In genomic region chr14:99174920-99175319, GRCh38 we compare ENCODE assay signal across 22 cellular contexts.
DNase-seq lines count a peak whose midpoint lies in the region; TF ChIP-seq lines count a peak whose summit lies in the region.
"Had no signal": no experiment of that assay in that cellular context is flagged by ENCODE, and none has a peak within 500 bp of the region (broad histone marks: within the 10 kb centered on the region; RNA-seq: fewer than 3 reads in every experiment).

No MANE protein-coding gene starts in this region.

- H3K27ac Mint-ChIP-seq in activated CD4-positive, alpha-beta memory T cell treated with anti-CD3 and anti-CD28 coated beads, Interleukin-2, amount 10 ng/mL, durations not matched to agents 7 days and 5 days: no peak overlapping the region
- H3K27ac Mint-ChIP-seq: CD8-positive, alpha-beta T cell; H9; HFFc6 had no signal

- POLR2A ChIA-PET in activated CD4-positive, alpha-beta memory T cell treated with anti-CD3 and anti-CD28 coated beads, Interleukin-2, amount 10 ng/mL, durations not matched to agents 7 days and 5 days (lab: Charles Lee): no interaction called here

- no peak overlapping the region for H3K27ac ChIP-seq in vagina
- H3K27ac ChIP-seq: HL-60, RWPE1 had no signal

- TF ChIP-seq CTCF in vagina (IDR thresholded peaks at IDR 0.05): no peak

- H3K36me3 ChIP-seq in vagina: no peaks in the 10 kb centered on the region

- H3K4me1 Mint-ChIP-seq in activated CD4-positive, alpha-beta memory T cell treated with anti-CD3 and anti-CD28 coated beads, Interleukin-2, amount 10 ng/mL, durations not matched to agents 7 days and 5 days: peaks cover 17% of the 10 kb centered on the region

- intact Hi-C loops in vagina (cut with DNase I): no loop called here

- DNase-seq in activated CD8-positive, alpha-beta memory T cell treated with anti-CD3 and anti-CD28 coated beads for 24 hours: peak; percentile 35
- no peak for DNase-seq in activated CD8-positive, alpha-beta memory T cell treated with anti-CD3 and anti-CD28 coated beads, Interleukin-2, amount 50 U/mL, for 4 hours
- peak; percentile 13 for DNase-seq in activated CD4-positive, alpha-beta memory T cell treated with anti-CD3 and anti-CD28 coated beads, Interleukin-2, amount 10 ng/mL, durations not matched to agents 7 days and 5 days
- DNase-seq in mesenteric fat pad (ENCODE audit: low spot score): peak; percentile 68
- DNase-seq in vagina (ENCODE audit: extremely low spot score in 2 of 2): peak; percentile 40 to 58
- no peak for DNase-seq in NCI-H1092 treated with DMSO at 0.1 percent for 48 hours (lab: John Stamatoyannopoulos, UW)
- no peak for DNase-seq in NCI-H82 treated with DMSO at 0.1 percent for 48 hours (lab: John Stamatoyannopoulos, UW; ENCODE audit: unreplicated experiment)
- DNase-seq: AML-193, C1 segment of cervical spinal cord, HFFc6, MM.1S, NCI-H1048, NCI-H1436, NCI-H1930, NCI-H2227 treated with DMSO at 0.1 percent for 48 hours, NCI-H510A, SIG-M5 had no signal

- H3K9me3 Mint-ChIP-seq in activated CD4-positive, alpha-beta memory T cell treated with anti-CD3 and anti-CD28 coated beads, Interleukin-2, amount 10 ng/mL, durations not matched to agents 7 days and 5 days: no peaks in the 10 kb centered on the region
- H3K9me3 Mint-ChIP-seq: CD8-positive, alpha-beta T cell; H9 had no signal

- H3K4me3 Mint-ChIP-seq in activated CD4-positive, alpha-beta memory T cell treated with anti-CD3 and anti-CD28 coated beads, Interleukin-2, amount 10 ng/mL, durations not matched to agents 7 days and 5 days: no peak overlapping the region
- H3K4me3 Mint-ChIP-seq: CD8-positive, alpha-beta T cell; H9; HFFc6 had no signal

- H3K36me3 Mint-ChIP-seq in activated CD4-positive, alpha-beta memory T cell treated with anti-CD3 and anti-CD28 coated beads, Interleukin-2, amount 10 ng/mL, durations not matched to agents 7 days and 5 days (ENCODE audit: low read depth): peaks cover 74% of the 10 kb centered on the region

- no peak overlapping the region for H3K4me3 ChIP-seq in vagina
- H3K4me3 ChIP-seq: K562 had no signal

- H3K27me3 ChIP-seq in vagina: no peaks in the 10 kb centered on the region

- CTCF ChIA-PET in activated CD4-positive, alpha-beta memory T cell treated with anti-CD3 and anti-CD28 coated beads, Interleukin-2, amount 10 ng/mL, durations not matched to agents 7 days and 5 days (lab: Charles Lee): no interaction called here

- H3K4me1 ChIP-seq in vagina: peaks cover 20% of the 10 kb centered on the region

- TF ChIP-seq POLR2A in vagina (IDR thresholded peaks at IDR 0.05): no peak

- no peaks in the 10 kb centered on the region for H3K9me3 ChIP-seq in vagina

- no peaks in the 10 kb centered on the region for H3K27me3 Mint-ChIP-seq in activated CD4-positive, alpha-beta memory T cell treated with anti-CD3 and anti-CD28 coated beads, Interleukin-2, amount 10 ng/mL, durations not matched to agents 7 days and 5 days

Comparison
In these comparisons a context has a peak if more than half of its experiments do, and no peak if none do; other contexts are left out.
1. DNase-seq: peak in activated CD8-positive, alpha-beta memory T cell treated with anti-CD3 and anti-CD28 coated beads for 24 hours (single experiment), activated CD4-positive, alpha-beta memory T cell treated with anti-CD3 and anti-CD28 coated beads, Interleukin-2, amount 10 ng/mL, durations not matched to agents 7 days and 5 days (single experiment), mesenteric fat pad (single experiment) and vagina (2 of 2); none in activated CD8-positive, alpha-beta memory T cell treated with anti-CD3 and anti-CD28 coated beads, Interleukin-2, amount 50 U/mL, for 4 hours (single experiment), NCI-H1092 treated with DMSO at 0.1 percent for 48 hours (single experiment) and NCI-H82 treated with DMSO at 0.1 percent for 48 hours (single experiment).